ENCODE assay signal across 11 cellular contexts in the genomic region with DNA sequence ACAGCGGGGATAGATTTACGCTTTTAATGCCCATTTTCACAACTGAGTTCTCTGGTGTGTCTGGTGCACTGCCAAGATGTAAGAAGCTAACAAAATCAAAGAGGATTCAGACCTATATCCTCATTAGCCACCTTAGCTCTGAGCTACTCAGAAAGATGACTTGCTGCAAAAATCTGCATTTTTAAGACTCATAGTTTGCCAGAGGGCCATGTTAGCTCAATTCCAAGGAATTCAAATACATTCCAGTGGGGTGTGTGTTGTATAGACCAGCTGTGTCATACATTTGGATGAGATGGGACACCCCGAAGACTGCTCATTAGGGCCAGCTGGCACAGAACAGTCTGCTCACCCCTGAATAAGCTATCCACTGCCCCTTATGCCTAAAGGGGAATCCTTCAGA. TPM values are rescaled to one million over a fixed set of nuclear protein-coding genes. Genes with fewer than 3 reads are reported as not detected.
A peak's percentile ranks its signal among the peaks of the same experiment; 100 is the strongest.
DNase-seq lines count a peak whose midpoint lies in the region; ATAC-seq and TF ChIP-seq lines count a peak whose summit lies in the region.
"Had no signal": no experiment of that assay in that cellular context is flagged by ENCODE, and none has a peak within 500 bp of the region (broad histone marks: within the 10 kb centered on the region; RNA-seq: fewer than 3 reads in every experiment).

No MANE protein-coding gene starts in this region.

- H3K9me3 ChIP-seq in suprapubic skin: no peaks in the 10 kb centered on the region
- H3K9me3 ChIP-seq: BLaER1 had no signal

- H3K4me1 ChIP-seq in suprapubic skin: peaks cover 47% of the 10 kb centered on the region

- TF ChIP-seq CTCF in fibroblast of pulmonary artery (IDR thresholded peaks at IDR 0.05; ENCODE audit: low read length, missing control alignments): no peak
- no peak for TF ChIP-seq CTCF in suprapubic skin (IDR thresholded peaks at IDR 0.05)

- no peak for TF ChIP-seq EP300 in suprapubic skin (IDR thresholded peaks at IDR 0.05)

- peak overlapping the region; percentile 7 for H3K27ac Mint-ChIP-seq in activated CD4-positive, alpha-beta T cell treated with anti-CD3 and anti-CD28 coated beads, Interleukin-2, amount 10 ng/mL, durations not matched to agents 7 days and 5 days
- peak overlapping the region; percentile 84 for H3K27ac Mint-ChIP-seq in activated CD4-positive, alpha-beta memory T cell treated with anti-CD3 and anti-CD28 coated beads, Interleukin-2, amount 10 ng/mL, durations not matched to agents 7 days and 5 days

- WGBS in suprapubic skin: 57% methylated on average over 3 of the region's 3 CpGs

- no peaks in the 10 kb centered on the region for H3K27me3 Mint-ChIP-seq in activated CD4-positive, alpha-beta T cell treated with anti-CD3 and anti-CD28 coated beads, Interleukin-2, amount 10 ng/mL, durations not matched to agents 7 days and 5 days
- H3K27me3 Mint-ChIP-seq in activated CD4-positive, alpha-beta memory T cell treated with anti-CD3 and anti-CD28 coated beads, Interleukin-2, amount 10 ng/mL, durations not matched to agents 7 days and 5 days: no peaks in the 10 kb centered on the region

- no peak overlapping the region for H3K4me3 ChIP-seq in fibroblast of pulmonary artery (replicated peaks; ENCODE audit: low read depth, low read length)
- no peak overlapping the region for H3K4me3 ChIP-seq in suprapubic skin
- H3K4me3 ChIP-seq: BLaER1 had no signal

- H3K36me3 ChIP-seq in suprapubic skin: peaks cover 30% of the 10 kb centered on the region

- no peak overlapping the region for H3K4me3 Mint-ChIP-seq in activated CD4-positive, alpha-beta T cell treated with anti-CD3 and anti-CD28 coated beads, Interleukin-2, amount 10 ng/mL, durations not matched to agents 7 days and 5 days
- no peak overlapping the region for H3K4me3 Mint-ChIP-seq in activated CD4-positive, alpha-beta memory T cell treated with anti-CD3 and anti-CD28 coated beads, Interleukin-2, amount 10 ng/mL, durations not matched to agents 7 days and 5 days

- CTCF ChIA-PET in activated CD4-positive, alpha-beta T cell treated with anti-CD3 and anti-CD28 coated beads, Interleukin-2, amount 10 ng/mL, durations not matched to agents 7 days and 5 days (lab: Charles Lee): interaction anchor here (0.6 to 1.6 kb wide), 6 partner anchors 8 to 110 kb away, joined by 3 to 4 read pairs (median 3); a partner anchor contains a TSS
- CTCF ChIA-PET in activated CD4-positive, alpha-beta memory T cell treated with anti-CD3 and anti-CD28 coated beads, Interleukin-2, amount 10 ng/mL, durations not matched to agents 7 days and 5 days (lab: Charles Lee): interaction anchor here (1.2 to 1.7 kb wide), 2 partner anchors 30 to 143 kb away, joined by 4 to 6 read pairs; no protein-coding TSS in a partner anchor

- H3K36me3 Mint-ChIP-seq in activated CD4-positive, alpha-beta T cell treated with anti-CD3 and anti-CD28 coated beads, Interleukin-2, amount 10 ng/mL, durations not matched to agents 7 days and 5 days (ENCODE audit: low read depth): peaks cover 98% of the 10 kb centered on the region
- H3K36me3 Mint-ChIP-seq in activated CD4-positive, alpha-beta memory T cell treated with anti-CD3 and anti-CD28 coated beads, Interleukin-2, amount 10 ng/mL, durations not matched to agents 7 days and 5 days (ENCODE audit: low read depth): peaks cover 100% of the 10 kb centered on the region

- H3K9me3 Mint-ChIP-seq in activated CD4-positive, alpha-beta T cell treated with anti-CD3 and anti-CD28 coated beads, Interleukin-2, amount 10 ng/mL, durations not matched to agents 7 days and 5 days: no peaks in the 10 kb centered on the region
- H3K9me3 Mint-ChIP-seq in activated CD4-positive, alpha-beta memory T cell treated with anti-CD3 and anti-CD28 coated beads, Interleukin-2, amount 10 ng/mL, durations not matched to agents 7 days and 5 days: no peaks in the 10 kb centered on the region

- no peak for ATAC-seq in HG03139 (IDR thresholded peaks at IDR 0.05; ENCODE audit: unreplicated experiment)

- H3K27me3 ChIP-seq in suprapubic skin: no peaks in the 10 kb centered on the region
- H3K27me3 ChIP-seq: BLaER1 had no signal

- POLR2A ChIA-PET in activated CD4-positive, alpha-beta T cell treated with anti-CD3 and anti-CD28 coated beads, Interleukin-2, amount 10 ng/mL, durations not matched to agents 7 days and 5 days (lab: Charles Lee): interaction anchor here (0.6 to 1.5 kb wide), 4 partner anchors 8 to 425 kb away, joined by 3 to 6 read pairs (median 4); no protein-coding TSS in a partner anchor
- POLR2A ChIA-PET in activated CD4-positive, alpha-beta memory T cell treated with anti-CD3 and anti-CD28 coated beads, Interleukin-2, amount 10 ng/mL, durations not matched to agents 7 days and 5 days (lab: Charles Lee): interaction anchor here (0.8 to 14.7 kb wide), 6 partner anchors 9 to 52 kb away, joined by 3 to 590 read pairs (median 6); a partner anchor contains a TSS

- no peak for DNase-seq in activated CD4-positive, alpha-beta T cell treated with anti-CD3 and anti-CD28 coated beads, Interleukin-2, amount 10 ng/mL, durations not matched to agents 7 days and 5 days
- DNase-seq in activated CD4-positive, alpha-beta T cell treated with anti-CD3 and anti-CD28 coated beads, Interleukin-2, amount 50 U/mL, for 48 hours: no peak
- no peak for DNase-seq in activated CD4-positive, alpha-beta memory T cell treated with anti-CD3 and anti-CD28 coated beads, Interleukin-2, amount 10 ng/mL, durations not matched to agents 7 days and 5 days
- DNase-seq in fibroblast of pulmonary artery (ENCODE audit: low read depth) (peak; percentile 50), suprapubic skin (ENCODE audit: low spot score in 2 of 2) (no peak), T-helper 9 cell (no peak), COR-L47 (lab: John Stamatoyannopoulos, UW) (no peak)
- DNase-seq: NCI-H510A treated with DMSO at 0.1 percent for 48 hours had no signal

- H3K4me1 Mint-ChIP-seq in activated CD4-positive, alpha-beta T cell treated with anti-CD3 and anti-CD28 coated beads, Interleukin-2, amount 10 ng/mL, durations not matched to agents 7 days and 5 days: peaks cover 98% of the 10 kb centered on the region
- peaks cover 91% of the 10 kb centered on the region for H3K4me1 Mint-ChIP-seq in activated CD4-positive, alpha-beta memory T cell treated with anti-CD3 and anti-CD28 coated beads, Interleukin-2, amount 10 ng/mL, durations not matched to agents 7 days and 5 days

- TF ChIP-seq POLR2A in suprapubic skin (IDR thresholded peaks at IDR 0.05): no peak

- peak overlapping the region; percentile 51 for H3K27ac ChIP-seq in suprapubic skin
- H3K27ac ChIP-seq: BLaER1 had no signal

RNA-seq across cellular contexts. Expression of a gene that starts 8.9 kb away (rescaled TPM):
- 100 to 1,000 TPM; 329 to 349 TPM for total RNA-seq in activated CD4-positive, alpha-beta T cell treated with anti-CD3 and anti-CD28 coated beads, Interleukin-2, amount 10 ng/mL, durations not matched to agents 7 days and 5 days
- total RNA-seq in activated CD4-positive, alpha-beta memory T cell treated with anti-CD3 and anti-CD28 coated beads, Interleukin-2, amount 10 ng/mL, durations not matched to agents 7 days and 5 days: 100 to 1,000 TPM; 207 to 210 TPM
- total RNA-seq in suprapubic skin: 10 to 100 TPM; 25.3 to 37.1 (median 31.8) TPM
- total RNA-seq: H7 had no signal

RNA-seq across cellular contexts. Expression of a gene that starts 36.0 kb away (rescaled TPM):
- 10 to 100 TPM; 48.2 to 56.0 TPM for total RNA-seq in activated CD4-positive, alpha-beta T cell treated with anti-CD3 and anti-CD28 coated beads, Interleukin-2, amount 10 ng/mL, durations not matched to agents 7 days and 5 days
- total RNA-seq in activated CD4-positive, alpha-beta memory T cell treated with anti-CD3 and anti-CD28 coated beads, Interleukin-2, amount 10 ng/mL, durations not matched to agents 7 days and 5 days: 1 to 10 TPM; 8.5 to 9.0 TPM
- 1 to 10 TPM; 4.7 to 9.8 (median 7.7) TPM for total RNA-seq in suprapubic skin
- total RNA-seq: H7 had no signal

RNA-seq across cellular contexts. Expression of a gene that starts 51.5 kb away (rescaled TPM):
- 10 to 100 TPM; 42.1 to 50.2 TPM for total RNA-seq in activated CD4-positive, alpha-beta T cell treated with anti-CD3 and anti-CD28 coated beads, Interleukin-2, amount 10 ng/mL, durations not matched to agents 7 days and 5 days
- 10 to 100 TPM; 31.0 to 32.5 TPM for total RNA-seq in activated CD4-positive, alpha-beta memory T cell treated with anti-CD3 and anti-CD28 coated beads, Interleukin-2, amount 10 ng/mL, durations not matched to agents 7 days and 5 days
- total RNA-seq in suprapubic skin: 10 to 100 TPM; 29.8 to 50.8 (median 36.9) TPM

RNA-seq across cellular contexts. Expression of a gene that starts 51.6 kb away (rescaled TPM):
- total RNA-seq in activated CD4-positive, alpha-beta T cell treated with anti-CD3 and anti-CD28 coated beads, Interleukin-2, amount 10 ng/mL, durations not matched to agents 7 days and 5 days: 10 to 100 TPM; 29.3 to 37.0 TPM
- 10 to 100 TPM; 33.0 to 38.0 TPM for total RNA-seq in activated CD4-positive, alpha-beta memory T cell treated with anti-CD3 and anti-CD28 coated beads, Interleukin-2, amount 10 ng/mL, durations not matched to agents 7 days and 5 days
- 10 to 100 TPM; 24.4 to 37.1 (median 31.1) TPM for total RNA-seq in suprapubic skin

Comparison
In these comparisons a context has a peak if more than half of its experiments do, and no peak if none do; other contexts are left out.
1. RNA of a gene that starts 8.9 kb away (total RNA-seq): 329 to 349 TPM in activated CD4-positive, alpha-beta T cell treated with anti-CD3 and anti-CD28 coated beads, Interleukin-2, amount 10 ng/mL, durations not matched to agents 7 days and 5 days and 207 to 210 TPM in activated CD4-positive, alpha-beta memory T cell treated with anti-CD3 and anti-CD28 coated beads, Interleukin-2, amount 10 ng/mL, durations not matched to agents 7 days and 5 days; 25.3 to 37.1 TPM in suprapubic skin; every median in the first group is over 4 times any median in the second.
2. RNA of a gene that starts 36.0 kb away (total RNA-seq): 48.2 to 56.0 TPM in activated CD4-positive, alpha-beta T cell treated with anti-CD3 and anti-CD28 coated beads, Interleukin-2, amount 10 ng/mL, durations not matched to agents 7 days and 5 days; 8.5 to 9.0 TPM in activated CD4-positive, alpha-beta memory T cell treated with anti-CD3 and anti-CD28 coated beads, Interleukin-2, amount 10 ng/mL, durations not matched to agents 7 days and 5 days and 4.7 to 9.8 TPM in suprapubic skin; every median in the first group is over 4 times any median in the second.